In genomic region chr2:119659601-119660342, GRCh38 we compare ENCODE assay signal across 9 cellular contexts. TPM values are rescaled to one million over a fixed set of nuclear protein-coding genes. Genes with fewer than 3 reads are reported as not detected.
DNase-seq lines count a peak whose midpoint lies in the region; ATAC-seq and TF ChIP-seq lines count a peak whose summit lies in the region.
"Had no signal": no experiment of that assay in that cellular context is flagged by ENCODE, and none has a peak within 500 bp of the region (broad histone marks: within the 10 kb centered on the region; RNA-seq: fewer than 3 reads in every experiment).

No MANE protein-coding gene starts in this region.

- H2AK5ac ChIP-seq in neuronal stem cell (ENCODE audit: low read depth, low read length) = no peak overlapping the region

- no peak overlapping the region for H4K91ac ChIP-seq in neuronal stem cell (ENCODE audit: low read depth, low read length, poor library complexity)

- no peak overlapping the region for H3K4me2 ChIP-seq in neuronal stem cell (ENCODE audit: insufficient read depth, low read length, poor library complexity, severe bottlenecking)

- no peaks in the 10 kb centered on the region for H3K4me1 ChIP-seq in neuronal stem cell (ENCODE audit: control insufficient read depth in 2 of 2, insufficient read depth in 1 of 2, low read depth in 1 of 2, low read length in 2 of 2)

- H3K27me3 Mint-ChIP-seq in activated T-helper 17 cell treated with anti-CD3 and anti-CD28 coated beads, Interleukin-2, amount 50 U/mL, for 72 hours = peaks cover 8% of the 10 kb centered on the region
- H3K27me3 Mint-ChIP-seq: activated naive CD4-positive, alpha-beta T cell treated with anti-CD3 and anti-CD28 coated beads, Interleukin-2, amount 50 U/mL, for 24 hours had no signal

- no peaks in the 10 kb centered on the region for H3K79me1 ChIP-seq in neuronal stem cell (ENCODE audit: low read depth, low read length)

- H2AFZ ChIP-seq in neuronal stem cell (ENCODE audit: low read length) = no peak overlapping the region

- H3K36me3 Mint-ChIP-seq in activated T-helper 17 cell treated with anti-CD3 and anti-CD28 coated beads, Interleukin-2, amount 50 U/mL, for 72 hours (ENCODE audit: low read depth) = no peaks in the 10 kb centered on the region
- H3K36me3 Mint-ChIP-seq: activated naive CD4-positive, alpha-beta T cell treated with anti-CD3 and anti-CD28 coated beads, Interleukin-2, amount 50 U/mL, for 24 hours had no signal

- H3K27ac Mint-ChIP-seq in activated T-helper 17 cell treated with anti-CD3 and anti-CD28 coated beads, Interleukin-2, amount 50 U/mL, for 72 hours = no peak overlapping the region
- H3K27ac Mint-ChIP-seq: activated naive CD4-positive, alpha-beta T cell treated with anti-CD3 and anti-CD28 coated beads, Interleukin-2, amount 50 U/mL, for 24 hours had no signal

- no peaks in the 10 kb centered on the region for H3K36me3 ChIP-seq in WERI-Rb-1
- no peaks in the 10 kb centered on the region for H3K36me3 ChIP-seq in neuronal stem cell (replicated peaks in 1 of 2; ENCODE audit: control insufficient read depth in 2 of 2, insufficient read depth in 2 of 2, low read length in 2 of 2)

- H3K27me3 ChIP-seq in WERI-Rb-1 (ENCODE audit: insufficient read depth, low read depth, severe bottlenecking) (no peaks in the 10 kb centered on the region), neuronal stem cell (ENCODE audit: control insufficient read depth in 3 of 3, insufficient read depth in 3 of 3, low read depth in 1 of 3, low read length in 3 of 3) (no peaks in the 10 kb centered on the region)

- no peak overlapping the region for H3K4ac ChIP-seq in neuronal stem cell (ENCODE audit: low read length)

- H3K18ac ChIP-seq in neuronal stem cell (ENCODE audit: low read length) = no peak overlapping the region

- no peak overlapping the region for H4K8ac ChIP-seq in neuronal stem cell (ENCODE audit: low read depth, low read length)

- H3K14ac ChIP-seq in neuronal stem cell (ENCODE audit: low read length) = no peak overlapping the region

- no peak for ATAC-seq in GM21423 (IDR thresholded peaks at IDR 0.05; ENCODE audit: unreplicated experiment)
- ATAC-seq in activated T-helper 17 cell treated with anti-CD3 and anti-CD28 coated beads, Interleukin-2, amount 50 U/mL, for 72 hours (replicated peaks) = no peak

- no peak overlapping the region for H3K4me3 Mint-ChIP-seq in activated T-helper 17 cell treated with anti-CD3 and anti-CD28 coated beads, Interleukin-2, amount 50 U/mL, for 72 hours
- H3K4me3 Mint-ChIP-seq: activated naive CD4-positive, alpha-beta T cell treated with anti-CD3 and anti-CD28 coated beads, Interleukin-2, amount 50 U/mL, for 24 hours had no signal

- TF ChIP-seq CTCF in WERI-Rb-1 (IDR thresholded peaks at IDR 0.05; ENCODE audit: low read depth, low read length) = peak; percentile 81

- TF ChIP-seq POLR2A in erythroblast (IDR thresholded peaks at IDR 0.05; ENCODE audit: low read length) = no peak

- no peak overlapping the region for H2BK15ac ChIP-seq in neuronal stem cell (ENCODE audit: low read length)

- peaks cover 5% of the 10 kb centered on the region for H3K4me1 Mint-ChIP-seq in activated T-helper 17 cell treated with anti-CD3 and anti-CD28 coated beads, Interleukin-2, amount 50 U/mL, for 72 hours

- peak; percentile 41 for DNase-seq in activated CD8-positive, alpha-beta memory T cell treated with anti-CD3 and anti-CD28 coated beads, Interleukin-2, amount 50 U/mL, for 4 hours
- no peak for DNase-seq in activated CD8-positive, alpha-beta memory T cell treated with anti-CD3 and anti-CD28 coated beads, Interleukin-2, amount 50 U/mL, for 48 hours
- DNase-seq in MV-4-11 (lab: John Stamatoyannopoulos, UW) (peak; percentile 20), WERI-Rb-1 (peak; percentile 41), erythroblast (lab: John Stamatoyannopoulos, UW) (peak; percentile 21 to 60), neuronal stem cell (ENCODE audit: low spot score) (peak; percentile 33)

- no peak overlapping the region for H2BK120ac ChIP-seq in neuronal stem cell (ENCODE audit: low read depth, low read length)

- no peak overlapping the region for H3K9ac ChIP-seq in neuronal stem cell (ENCODE audit: low read depth, low read length, poor library complexity)

- H3K27ac ChIP-seq in WERI-Rb-1 (no peak overlapping the region), neuronal stem cell (replicated peaks; ENCODE audit: low read length) (no peak overlapping the region)

- no CpG with 5 or more reads among the region's 8 CpGs for WGBS in neuronal stem cell (ENCODE audit: extremely low coverage in 2 of 2, insufficient read length in 2 of 2, insufficient replicate concordance in 1 of 2), 2 donors

- no peak overlapping the region for H3K23ac ChIP-seq in neuronal stem cell (ENCODE audit: low read depth, low read length, poor library complexity)

- no peak overlapping the region for H2BK12ac ChIP-seq in neuronal stem cell (ENCODE audit: low read length)

- H3K4me3 ChIP-seq in WERI-Rb-1 (ENCODE audit: low read depth, low read length) (no peak overlapping the region), neuronal stem cell (ENCODE audit: low read length in 2 of 2) (no peak overlapping the region)

- H3K9me3 ChIP-seq in WERI-Rb-1 (ENCODE audit: severe bottlenecking) (no peaks in the 10 kb centered on the region), neuronal stem cell (replicated peaks in 1 of 2; ENCODE audit: control insufficient read depth in 2 of 2, insufficient read depth in 1 of 2, low read depth in 1 of 2, low read length in 2 of 2) (no peaks in the 10 kb centered on the region)

- no peaks in the 10 kb centered on the region for H3K9me3 Mint-ChIP-seq in activated T-helper 17 cell treated with anti-CD3 and anti-CD28 coated beads, Interleukin-2, amount 50 U/mL, for 72 hours
- H3K9me3 Mint-ChIP-seq: activated naive CD4-positive, alpha-beta T cell treated with anti-CD3 and anti-CD28 coated beads, Interleukin-2, amount 50 U/mL, for 24 hours had no signal

- H2BK5ac ChIP-seq in neuronal stem cell (ENCODE audit: low read length) = no peak overlapping the region

RNA-seq across cellular contexts. Expression of gene TMEM177, which starts 19.2 kb away (rescaled TPM):
- 17.9 TPM for polyA plus RNA-seq in neuronal stem cell (2013, experiment 1 of 2)
- 17.5 TPM for polyA plus RNA-seq in neuronal stem cell (2013, experiment 2 of 2)
- total RNA-seq in activated T-helper 17 cell treated with anti-CD3 and anti-CD28 coated beads, Interleukin-2, amount 50 U/mL, for 72 hours = 10 to 100 TPM in 1 of 2 donors, 1 to 10 TPM in 1; 7.5 to 11.2 TPM
